ENCODE assay signal across 22 cellular contexts in the genomic region with DNA sequence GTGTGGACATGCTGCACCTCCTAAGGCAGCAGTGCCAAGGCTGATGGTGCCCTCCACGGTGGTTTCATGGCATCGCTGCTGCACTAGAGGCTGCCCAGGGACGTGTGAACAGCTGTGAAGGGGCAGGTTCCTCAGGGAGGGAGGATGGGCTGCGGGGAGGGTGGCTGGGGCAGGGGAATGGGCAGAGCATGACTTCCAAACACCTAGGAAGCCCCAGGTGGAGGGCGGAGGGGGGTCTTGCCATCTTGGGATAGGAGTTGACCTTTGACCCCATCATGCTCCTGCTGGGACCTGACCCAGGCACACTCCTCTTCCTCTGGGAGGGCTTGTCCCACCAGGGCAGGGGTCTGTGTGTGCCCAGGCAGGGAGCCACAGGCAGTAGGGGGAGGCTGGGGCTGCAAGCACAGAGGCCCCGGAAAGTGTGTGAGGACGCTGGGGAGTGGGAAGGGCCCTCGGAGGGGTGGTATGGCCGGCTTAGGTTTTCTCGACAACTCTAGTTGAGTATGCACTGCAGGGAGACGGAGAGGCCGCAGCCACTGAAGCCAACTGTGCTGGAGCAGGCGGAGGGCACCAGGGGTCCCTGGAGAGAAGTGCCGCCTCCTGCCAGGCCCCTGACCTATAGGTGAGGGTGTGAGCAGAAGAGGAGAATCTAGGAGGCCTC.
"Had no signal": no experiment of that assay in that cellular context is flagged by ENCODE, and none has a peak within 500 bp of the region (broad histone marks: within the 10 kb centered on the region; RNA-seq: fewer than 3 reads in every experiment).

No MANE protein-coding gene starts in this region.

- ATAC-seq: activated CD8-positive, alpha-beta memory T cell treated with anti-CD3 and anti-CD28 coated beads, Interleukin-2, amount 10 ng/mL, durations not matched to agents 7 days and 5 days; activated CD8-positive, alpha-beta T cell treated with anti-CD3 and anti-CD28 coated beads for 36 hours; activated naive CD8-positive, alpha-beta T cell treated with anti-CD3 and anti-CD28 coated beads, Interleukin-2, amount 50 U/mL, for 24 hours; body of pancreas; left lobe of liver; lower lobe of right lung; mucosa of descending colon; pancreas; right cardiac atrium had no signal

- H3K27me3 Mint-ChIP-seq: activated CD8-positive, alpha-beta T cell treated with anti-CD3 and anti-CD28 coated beads for 36 hours had no signal

- H3K36me3 Mint-ChIP-seq: naive B cell had no signal

- H3K27me3 ChIP-seq: body of pancreas, cardiac muscle cell, pancreas, tibial artery had no signal

- FAIRE-seq: pancreas had no signal

- H3K27ac ChIP-seq: body of pancreas, cardiac muscle cell, lower lobe of right lung, neutrophil, pancreas, tibial artery had no signal

- H3K36me3 ChIP-seq: cardiac muscle cell, lower lobe of right lung, neutrophil, pancreas had no signal

- H3K9me3 Mint-ChIP-seq: activated CD8-positive, alpha-beta T cell treated with anti-CD3 and anti-CD28 coated beads for 36 hours; activated naive CD8-positive, alpha-beta T cell treated with anti-CD3 and anti-CD28 coated beads, Interleukin-2, amount 50 U/mL, for 24 hours; stimulated activated naive CD8-positive, alpha-beta T cell treated with anti-CD3 and anti-CD28 coated beads, Interleukin-15, Interleukin-2, amounts not matched to agents 100 ng/mL and 50 ng/mL, for 24 hours; T-helper 1 cell treated with Interleukin-12 subunit alpha and Interleukin-12 subunit beta and Interleukin-4 antibody, amounts not matched to agents 30 μg/mL and 1 μg/mL, for 36 hours had no signal

- H3K4me3 Mint-ChIP-seq: activated CD8-positive, alpha-beta memory T cell treated with anti-CD3 and anti-CD28 coated beads, Interleukin-2, amount 10 ng/mL, durations not matched to agents 7 days and 5 days; activated CD8-positive, alpha-beta T cell treated with anti-CD3 and anti-CD28 coated beads for 36 hours; activated naive CD8-positive, alpha-beta T cell treated with anti-CD3 and anti-CD28 coated beads, Interleukin-2, amount 50 U/mL, for 24 hours; stimulated activated naive CD8-positive, alpha-beta T cell treated with anti-CD3 and anti-CD28 coated beads, Interleukin-15, Interleukin-2, amounts not matched to agents 100 ng/mL and 50 ng/mL, for 24 hours; T-helper 1 cell treated with Interleukin-12 subunit alpha and Interleukin-12 subunit beta and Interleukin-4 antibody, amounts not matched to agents 30 μg/mL and 1 μg/mL, for 36 hours had no signal

- H3K27ac Mint-ChIP-seq: activated CD8-positive, alpha-beta memory T cell treated with anti-CD3 and anti-CD28 coated beads, Interleukin-2, amount 10 ng/mL, durations not matched to agents 7 days and 5 days; activated CD8-positive, alpha-beta T cell treated with anti-CD3 and anti-CD28 coated beads for 36 hours; activated naive CD8-positive, alpha-beta T cell treated with anti-CD3 and anti-CD28 coated beads, Interleukin-2, amount 50 U/mL, for 24 hours; stimulated activated naive CD8-positive, alpha-beta T cell treated with anti-CD3 and anti-CD28 coated beads, Interleukin-15, Interleukin-2, amounts not matched to agents 100 ng/mL and 50 ng/mL, for 24 hours; T-helper 1 cell treated with Interleukin-12 subunit alpha and Interleukin-12 subunit beta and Interleukin-4 antibody, amounts not matched to agents 30 μg/mL and 1 μg/mL, for 36 hours had no signal

- DNase-seq: activated CD4-positive, alpha-beta T cell treated with anti-CD3 and anti-CD28 coated beads for 48 hours; activated CD8-positive, alpha-beta memory T cell treated with anti-CD3 and anti-CD28 coated beads, Interleukin-2, amount 10 ng/mL, durations not matched to agents 7 days and 5 days; activated CD8-positive, alpha-beta T cell treated with anti-CD3 and anti-CD28 coated beads for 36 hours; activated effector memory CD4-positive, alpha-beta T cell treated with anti-CD3 and anti-CD28 coated beads, Interleukin-2, amount 50 U/mL, for 16 hours; activated naive CD4-positive, alpha-beta T cell treated with anti-CD3 and anti-CD28 coated beads, Interleukin-2, amount 50 U/mL, for 16 hours; activated naive CD8-positive, alpha-beta T cell treated with anti-CD3 and anti-CD28 coated beads, Interleukin-2, amount 50 U/mL, for 24 hours; activated T-cell treated with anti-CD3 and anti-CD28 coated beads for 4 hours; body of pancreas; lower lobe of right lung; mesendoderm; naive B cell; pancreas; stimulated activated CD4-positive, alpha-beta T cell treated with anti-CD3 and anti-CD28 coated beads, Interleukin-4, amount 100 ng/mL, for 24 hours; substantia nigra; tibial artery had no signal

- H3K9me3 ChIP-seq: body of pancreas, lower lobe of right lung, mucosa of descending colon, neutrophil, pancreas, tibial artery had no signal

- H3K4me3 ChIP-seq: body of pancreas, cardiac muscle cell, lower lobe of right lung, mucosa of descending colon, pancreas, tibial artery had no signal
